9 cellular contexts compared by ENCODE assay signal in genomic region chr14:104150201-104151027, GRCh38. TPM values are rescaled to one million over a fixed set of nuclear protein-coding genes. Genes with fewer than 3 reads are reported as not detected.
A peak's percentile ranks its signal among the peaks of the same experiment; 100 is the strongest.
DNase-seq lines count a peak whose midpoint lies in the region; ATAC-seq, FAIRE-seq and TF ChIP-seq lines count a peak whose summit lies in the region.
"Had no signal": no experiment of that assay in that cellular context is flagged by ENCODE, and none has a peak within 500 bp of the region (broad histone marks: within the 10 kb centered on the region; RNA-seq: fewer than 3 reads in every experiment).

No MANE protein-coding gene starts in this region.

- H3K9me3 ChIP-seq in DND-41 (ENCODE audit: insufficient read depth, low read length, severe bottlenecking) (no peaks in the 10 kb centered on the region), colonic mucosa (no peaks in the 10 kb centered on the region), mammary epithelial cell (replicated peaks; ENCODE audit: insufficient read depth, low read length) (peaks cover 7% of the 10 kb centered on the region)

- CTCF ChIA-PET in mammary epithelial cell (lab: Charles Lee; ENCODE audit: low non-redundant PET), result no interaction called here

- no peaks in the 10 kb centered on the region for H3K27me3 ChIP-seq in DND-41 (ENCODE audit: insufficient read depth, low read length, poor library complexity)
- no peaks in the 10 kb centered on the region for H3K27me3 ChIP-seq in bronchial epithelial cell (ENCODE audit: control insufficient read depth, insufficient read depth, low read length)
- no peaks in the 10 kb centered on the region for H3K27me3 ChIP-seq in colonic mucosa
- no peaks in the 10 kb centered on the region for H3K27me3 ChIP-seq in mammary epithelial cell (ENCODE audit: insufficient read depth, low read length)

- H3K36me3 Mint-ChIP-seq in mesothelial cell of epicardium, result no peaks in the 10 kb centered on the region

- no peak for FAIRE-seq in bronchial epithelial cell (lab: Jason Lieb, UNC)

- H3K4me2 ChIP-seq in DND-41 (ENCODE audit: insufficient read depth, low read length) (no peak overlapping the region), mammary epithelial cell (ENCODE audit: insufficient read depth, low read depth, low read length) (no peak overlapping the region)

- WGBS in mammary epithelial cell (ENCODE audit: low coverage, missing lambda C conversion rate), result 63% methylated on average over 17 of the region's 19 CpGs

- H3K79me2 ChIP-seq in DND-41 (ENCODE audit: insufficient read depth, low read length) (no peaks in the 10 kb centered on the region), mammary epithelial cell (ENCODE audit: insufficient read depth, low read length) (no peaks in the 10 kb centered on the region)

- H3K9me3 Mint-ChIP-seq in mesothelial cell of epicardium, result no peaks in the 10 kb centered on the region

- TF ChIP-seq CTCF in DND-41 (IDR thresholded peaks at IDR 0.05; ENCODE audit: borderline replicate concordance, extremely low read depth, low read length, poor library complexity, severe bottlenecking), result peak; percentile 41
- peak; percentile 7 for TF ChIP-seq CTCF in bronchial epithelial cell (IDR thresholded peaks at IDR 0.05; ENCODE audit: insufficient read depth, low read length, severe bottlenecking)
- peak; percentile 74 for TF ChIP-seq CTCF in mesothelial cell of epicardium (IDR thresholded peaks at IDR 0.05; ENCODE audit: unreplicated experiment)
- no peak for TF ChIP-seq CTCF in colonic mucosa (IDR thresholded peaks at IDR 0.05)
- no peak for TF ChIP-seq CTCF in mammary epithelial cell (conservative IDR thresholded peaks at IDR 0.05 in 1 of 2, IDR thresholded peaks at IDR 0.05 in 1 of 2; ENCODE audit: extremely low read depth in 1 of 2, insufficient read depth in 1 of 2, low read depth in 1 of 2, low read length in 2 of 2)

- no peak for DNase-seq in DND-41
- DNase-seq in NCI-H1105 treated with DMSO at 0.1 percent for 48 hours (lab: John Stamatoyannopoulos, UW), result peak; percentile 58
- no peak for DNase-seq in bronchial epithelial cell (ENCODE audit: low read depth)
- DNase-seq in mesothelial cell of epicardium (ENCODE audit: low spot score in 2 of 2, unreplicated experiment in 2 of 2), result peak in 1 of 2 experiments; percentile 65
- DNase-seq in colonic mucosa, result no peak
- no peak for DNase-seq in RKO (ENCODE audit: low spot score)
- no peak for DNase-seq in mammary epithelial cell
- DNase-seq: activated T-cell treated with anti-CD3 and anti-CD28 coated beads for 4 hours had no signal

- intact Hi-C loops in colonic mucosa (cut with DNase I), result no loop called here
- intact Hi-C loops in mammary epithelial cell (cut with micrococcal nuclease), result no loop called here

- dilution Hi-C loops in mammary epithelial cell (cut with HindIII; ENCODE audit: low sequenced_read_pairs), result no loop called here

- H2AFZ ChIP-seq in DND-41 (ENCODE audit: low read depth, low read length) (no peak overlapping the region), mammary epithelial cell (ENCODE audit: low read depth, low read length) (no peak overlapping the region)

- H3K9ac ChIP-seq in DND-41 (ENCODE audit: low read depth, low read length) (no peak overlapping the region), colonic mucosa (ENCODE audit: low read depth in 2 of 2, low read length in 2 of 2) (no peak overlapping the region), mammary epithelial cell (ENCODE audit: insufficient read depth, low read length) (no peak overlapping the region)

- peak overlapping the region; percentile 83 for H3K27ac Mint-ChIP-seq in mesothelial cell of epicardium

- 0 out of 2 replicates have a peak, but pooled peaks cover 2% of the 10 kb centered on the region for H4K20me1 ChIP-seq in DND-41 (ENCODE audit: insufficient read depth, low read length)
- H4K20me1 ChIP-seq in mammary epithelial cell (ENCODE audit: insufficient read depth, low read length), result no peaks in the 10 kb centered on the region

- H3K4me1 Mint-ChIP-seq in mesothelial cell of epicardium, result peaks cover 42% of the 10 kb centered on the region

- no peak overlapping the region for H3K4me3 ChIP-seq in DND-41 (ENCODE audit: low read depth in 1 of 2, low read length in 2 of 2)
- H3K4me3 ChIP-seq in bronchial epithelial cell (ENCODE audit: low read depth, low read length), result no peak overlapping the region
- no peak overlapping the region for H3K4me3 ChIP-seq in colonic mucosa
- no peak overlapping the region for H3K4me3 ChIP-seq in mammary epithelial cell (replicated peaks in 1 of 3; ENCODE audit: insufficient read depth in 1 of 3, low read depth in 2 of 3, low read length in 3 of 3)

- H3K27ac ChIP-seq in DND-41 (ENCODE audit: low read length), result no peak overlapping the region
- no peak overlapping the region for H3K27ac ChIP-seq in colonic mucosa
- H3K27ac ChIP-seq in mammary epithelial cell (ENCODE audit: insufficient read depth, low read depth, low read length), result no peak overlapping the region

- in situ Hi-C loops in mammary epithelial cell (cut with MboI; ENCODE audit: low sequenced_read_pairs in 2 of 2), result no loop called here

- no TSS peak for BruUV-seq in mammary epithelial cell (replicated peaks; lab: Mats Ljungman, UMichigan)

- no peaks in the 10 kb centered on the region for H3K27me3 Mint-ChIP-seq in mesothelial cell of epicardium (ENCODE audit: low read depth)

- H3K4me1 ChIP-seq in DND-41 (ENCODE audit: insufficient read depth, low read length) (no peaks in the 10 kb centered on the region), colonic mucosa (no peaks in the 10 kb centered on the region), mammary epithelial cell (ENCODE audit: insufficient read depth, low read length) (no peaks in the 10 kb centered on the region)

- no peak overlapping the region for H3K4me3 Mint-ChIP-seq in mesothelial cell of epicardium

- no peak for ATAC-seq in DND-41 (ENCODE audit: insufficient read depth, low read depth)
- no peak for ATAC-seq in GM19467 (IDR thresholded peaks at IDR 0.05; ENCODE audit: unreplicated experiment)

- no peaks in the 10 kb centered on the region for H3K36me3 ChIP-seq in DND-41 (ENCODE audit: insufficient read depth, low read length)
- no peaks in the 10 kb centered on the region for H3K36me3 ChIP-seq in bronchial epithelial cell (ENCODE audit: control insufficient read depth, insufficient read depth, low read length)
- H3K36me3 ChIP-seq in colonic mucosa, result no peaks in the 10 kb centered on the region
- no peaks in the 10 kb centered on the region for H3K36me3 ChIP-seq in mammary epithelial cell (ENCODE audit: insufficient read depth, low read length)

RNA-seq across cellular contexts. Expression of gene KIF26A, which starts 12.0 kb away (rescaled TPM):
- total RNA-seq in bronchial epithelial cell (0.26 and 1.0 TPM in 2 replicates), mesothelial cell of epicardium (18.4 to 20.0 TPM (median 19.4 TPM) in 3 replicates), colonic mucosa (10 to 100 TPM in 1 of 2 donors, 1 to 10 TPM in 1; 6.6 to 20.0 TPM), mammary epithelial cell (under 1 TPM; 0.19 to 0.67 TPM)
- 0.02 TPM for polyA plus RNA-seq in mammary epithelial cell
- polyA minus RNA-seq in mammary epithelial cell, result not detected

Comparison
In these comparisons a context has a peak if more than half of its experiments do, and no peak if none do; other contexts are left out.
1. CTCF ChIP-seq: peak in DND-41 (single experiment), bronchial epithelial cell (single experiment) and mesothelial cell of epicardium (single experiment); none in colonic mucosa (single experiment) and mammary epithelial cell (0 of 2).